Comparison of ENCODE assay signal across 25 cellular contexts in genomic region chr1:14222086-14222485, GRCh38.
"Had no signal": no experiment of that assay in that cellular context is flagged by ENCODE, and none has a peak within 500 bp of the region (broad histone marks: within the 10 kb centered on the region; RNA-seq: fewer than 3 reads in every experiment).

No MANE protein-coding gene starts in this region.

- H3K36me3 Mint-ChIP-seq: naive B cell; natural killer cell; stimulated activated effector memory CD8-positive, alpha-beta T cell treated with anti-CD3 and anti-CD28 coated beads, Interleukin-12 subunit alpha, Interleukin-12 subunit beta, amount 100 ng/mL, for 72 hours had no signal

- H3K27me3 ChIP-seq: left lung, ovary, right atrium auricular region, suprapubic skin, upper lobe of right lung had no signal

- H3K36me3 ChIP-seq: left lung, ovary, right atrium auricular region, suprapubic skin, thoracic aorta, tibial artery, upper lobe of right lung had no signal

- H3K27ac ChIP-seq: left lung, ovary, right atrium auricular region, skin epidermis, suprapubic skin, thoracic aorta, tibial artery, upper lobe of right lung had no signal

- H3K4me3 Mint-ChIP-seq: mesothelial cell of epicardium; naive B cell; natural killer cell; nephron progenitor cell; stimulated activated effector memory CD8-positive, alpha-beta T cell treated with anti-CD3 and anti-CD28 coated beads, Interleukin-12 subunit alpha, Interleukin-12 subunit beta, amount 100 ng/mL, for 72 hours; stimulated activated naive CD8-positive, alpha-beta T cell treated with anti-CD3 and anti-CD28 coated beads, Interleukin-15, Interleukin-2, amounts not matched to agents 100 ng/mL and 50 ng/mL, for 24 hours had no signal

- H3K4me1 Mint-ChIP-seq: mesothelial cell of epicardium; naive B cell; natural killer cell; nephron progenitor cell; stimulated activated effector memory CD8-positive, alpha-beta T cell treated with anti-CD3 and anti-CD28 coated beads, Interleukin-12 subunit alpha, Interleukin-12 subunit beta, amount 100 ng/mL, for 72 hours had no signal

- H3K27ac Mint-ChIP-seq: mesothelial cell of epicardium; naive B cell; natural killer cell; nephron progenitor cell; progenitor cell of endocrine pancreas; stimulated activated effector memory CD8-positive, alpha-beta T cell treated with anti-CD3 and anti-CD28 coated beads, Interleukin-12 subunit alpha, Interleukin-12 subunit beta, amount 100 ng/mL, for 72 hours; stimulated activated naive CD8-positive, alpha-beta T cell treated with anti-CD3 and anti-CD28 coated beads, Interleukin-15, Interleukin-2, amounts not matched to agents 100 ng/mL and 50 ng/mL, for 24 hours had no signal

- ATAC-seq: left colon; left lung; natural killer cell; sciatic nerve; stimulated activated effector memory CD8-positive, alpha-beta T cell treated with anti-CD3 and anti-CD28 coated beads, Interleukin-12 subunit alpha, Interleukin-12 subunit beta, amount 100 ng/mL, for 72 hours; upper lobe of right lung had no signal

- DNase-seq: hippocampal formation; kidney glomerular epithelial cell; left colon; left lung; mesendoderm; naive B cell; natural killer cell; nephron progenitor cell; ovary; stimulated activated CD4-positive, alpha-beta T cell treated with anti-CD3 and anti-CD28 coated beads, Interleukin-12 subunit alpha, Interleukin-12 subunit beta, amount 100 ng/mL, for 4 hours; stimulated activated CD4-positive, alpha-beta T cell treated with anti-CD3 and anti-CD28 coated beads, Interleukin-4, amount 100 ng/mL, for 24 hours; stimulated activated naive CD4-positive, alpha-beta T cell; tibial artery; trophoblast cell; upper lobe of right lung had no signal

- H3K9me3 Mint-ChIP-seq: stimulated activated naive CD8-positive, alpha-beta T cell treated with anti-CD3 and anti-CD28 coated beads, Interleukin-15, Interleukin-2, amounts not matched to agents 100 ng/mL and 50 ng/mL, for 24 hours had no signal

- H3K4me3 ChIP-seq: left lung, lung, ovary, right atrium auricular region, skin epidermis, suprapubic skin, thoracic aorta, tibial artery, upper lobe of right lung had no signal

- H3K4me1 ChIP-seq: left lung, right atrium auricular region, suprapubic skin, tibial artery, upper lobe of right lung had no signal

- H3K9me3 ChIP-seq: ovary had no signal
